In the genomic region with DNA sequence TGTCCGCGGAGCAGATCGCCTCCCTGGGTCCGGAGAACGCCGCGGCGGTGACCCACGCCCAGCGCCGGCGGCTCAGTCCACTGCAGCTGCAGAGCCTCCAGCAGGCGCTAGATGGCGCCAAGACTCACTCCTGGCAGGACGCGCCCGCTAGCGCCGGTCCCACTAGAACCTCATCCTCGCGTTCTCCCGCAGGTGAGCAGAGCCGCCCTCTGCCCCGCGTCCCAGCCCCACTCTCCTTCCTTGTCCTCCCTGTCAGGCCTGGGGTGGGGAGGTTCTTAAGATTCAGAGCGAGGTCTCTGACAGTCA, we compare ENCODE assay signal across 8 cellular contexts.
DNase-seq lines count a peak whose midpoint lies in the region; ATAC-seq, FAIRE-seq and TF ChIP-seq lines count a peak whose summit lies in the region.
"Not testable (repeated sequence)": the region's sequence is repeated elsewhere in the genome, so short reads cannot be mapped to it uniquely, and the experiment has no call there.

No MANE protein-coding gene starts in this region.

- H3K27ac Mint-ChIP-seq in activated CD4-positive, alpha-beta T cell treated with anti-CD3 and anti-CD28 coated beads for 36 hours; stimulated activated naive CD8-positive, alpha-beta T cell treated with anti-CD3 and anti-CD28 coated beads, Interleukin-15, amount 100 ng/mL, for 72 hours: not testable (repeated sequence)

- not testable (repeated sequence) for H3K4me1 Mint-ChIP-seq in activated CD4-positive, alpha-beta T cell treated with anti-CD3 and anti-CD28 coated beads for 36 hours; stimulated activated naive CD8-positive, alpha-beta T cell treated with anti-CD3 and anti-CD28 coated beads, Interleukin-15, amount 100 ng/mL, for 72 hours

- not testable (repeated sequence) for H3K27ac ChIP-seq in lung (ENCODE audit: low read depth in 1 of 2, low read length in 1 of 2)

- H3K36me3 Mint-ChIP-seq in activated CD4-positive, alpha-beta T cell treated with anti-CD3 and anti-CD28 coated beads for 36 hours (ENCODE audit: low read depth), result not testable (repeated sequence)

- POLR2A ChIA-PET in activated CD4-positive, alpha-beta T cell treated with anti-CD3 and anti-CD28 coated beads for 36 hours (lab: Charles Lee), result not testable (repeated sequence)

- H3K27me3 Mint-ChIP-seq in activated CD4-positive, alpha-beta T cell treated with anti-CD3 and anti-CD28 coated beads for 36 hours, result not testable (repeated sequence)
- peaks cover 30% of the 10 kb centered on the region for H3K27me3 Mint-ChIP-seq in stimulated activated naive CD8-positive, alpha-beta T cell treated with anti-CD3 and anti-CD28 coated beads, Interleukin-15, amount 100 ng/mL, for 72 hours

- CTCF ChIA-PET in activated CD4-positive, alpha-beta T cell treated with anti-CD3 and anti-CD28 coated beads for 36 hours (lab: Charles Lee), result not testable (repeated sequence)

- not testable (repeated sequence) for H3K9me3 ChIP-seq in lung (ENCODE audit: control insufficient read depth in 2 of 2, insufficient read depth in 1 of 2, low read length in 1 of 2)

- not testable (repeated sequence) for H3K4me3 ChIP-seq in lung

- DNase-seq in GM18507 (ENCODE audit: extremely low spot score, insufficient read length, low read depth); activated CD4-positive, alpha-beta T cell treated with anti-CD3 and anti-CD28 coated beads for 36 hours; lung (ENCODE audit: low spot score); stimulated activated naive CD8-positive, alpha-beta T cell treated with anti-CD3 and anti-CD28 coated beads, Interleukin-15, amount 100 ng/mL, for 72 hours: not testable (repeated sequence)

- intact Hi-C loops in activated CD4-positive, alpha-beta T cell treated with anti-CD3 and anti-CD28 coated beads for 36 hours (cut with DNase I, micrococcal nuclease), result not testable (repeated sequence)

- WGBS in lung, 2 donors, result no CpG with 5 or more reads among the region's 26 CpGs

- not testable (repeated sequence) for H3K27me3 ChIP-seq in lung (ENCODE audit: control insufficient read depth, insufficient read depth)

- H3K36me3 ChIP-seq in lung (ENCODE audit: control insufficient read depth in 2 of 2, insufficient read depth in 2 of 2, low read length in 2 of 2), result not testable (repeated sequence)

- peak; percentile 78 for FAIRE-seq in GM18507 (lab: Jason Lieb, UNC)

- not testable (repeated sequence) for H3K4me3 Mint-ChIP-seq in activated CD4-positive, alpha-beta T cell treated with anti-CD3 and anti-CD28 coated beads for 36 hours; stimulated activated naive CD8-positive, alpha-beta T cell treated with anti-CD3 and anti-CD28 coated beads, Interleukin-15, amount 100 ng/mL, for 72 hours

- not testable (repeated sequence) for H3K9me3 Mint-ChIP-seq in activated CD4-positive, alpha-beta T cell treated with anti-CD3 and anti-CD28 coated beads for 36 hours (ENCODE audit: low read depth); stimulated activated naive CD8-positive, alpha-beta T cell treated with anti-CD3 and anti-CD28 coated beads, Interleukin-15, amount 100 ng/mL, for 72 hours

- peak; percentile 65 for ATAC-seq in GM19467 (IDR thresholded peaks at IDR 0.05; ENCODE audit: unreplicated experiment)
- peak; percentile 86 for ATAC-seq in HG02798 (IDR thresholded peaks at IDR 0.05; ENCODE audit: poor library complexity, unreplicated experiment)
- ATAC-seq in HG03354 (IDR thresholded peaks at IDR 0.05; ENCODE audit: poor library complexity, severe bottlenecking, unreplicated experiment), result peak; percentile 77
- peak; percentile 94 for ATAC-seq in activated CD4-positive, alpha-beta T cell treated with anti-CD3 and anti-CD28 coated beads for 36 hours
- ATAC-seq in esophagus mucosa, result peak; percentile 85
- peak; percentile 97 for ATAC-seq in lung (ENCODE audit: insufficient read depth, low FRiP score)
- peak; percentile 87 for ATAC-seq in stimulated activated naive CD8-positive, alpha-beta T cell treated with anti-CD3 and anti-CD28 coated beads, Interleukin-15, amount 100 ng/mL, for 72 hours

- H3K4me1 ChIP-seq in lung (ENCODE audit: control insufficient read depth in 2 of 2, insufficient read depth in 2 of 2, low read length in 2 of 2), result not testable (repeated sequence)

- not testable (repeated sequence) for TF ChIP-seq CTCF in lung (IDR thresholded peaks at IDR 0.05; ENCODE audit: control extremely low read depth, extremely low read depth)
